32 cellular contexts compared by ENCODE assay signal in genomic region chrX:23810279-23810678, GRCh38.
"Had no signal": no experiment of that assay in that cellular context is flagged by ENCODE, and none has a peak within 500 bp of the region (broad histone marks: within the 10 kb centered on the region; RNA-seq: fewer than 3 reads in every experiment).

No MANE protein-coding gene starts in this region.

- H3K27me3 ChIP-seq: adrenal gland, body of pancreas, esophagus muscularis mucosa, foreskin keratinocyte, gastrocnemius medialis, heart left ventricle had no signal

- H3K36me3 Mint-ChIP-seq: activated naive CD8-positive, alpha-beta T cell treated with anti-CD3 and anti-CD28 coated beads for 36 hours had no signal

- H3K36me3 ChIP-seq: adrenal gland, esophagus muscularis mucosa, gastrocnemius medialis, heart left ventricle, WERI-Rb-1 had no signal

- H3K27ac Mint-ChIP-seq: activated B cell treated with CpG ODN at 0.5 μM for 24 hours; activated CD8-positive, alpha-beta T cell treated with anti-CD3 and anti-CD28 coated beads for 36 hours; activated naive CD8-positive, alpha-beta T cell treated with anti-CD3 and anti-CD28 coated beads for 36 hours; activated naive CD8-positive, alpha-beta T cell treated with anti-CD3 and anti-CD28 coated beads, Interleukin-2, amount 50 U/mL, for 24 hours; activated T-helper 17 cell treated with anti-CD3 and anti-CD28 coated beads, Interleukin-2, amount 50 U/mL, for 72 hours; effector memory CD8-positive, alpha-beta T cell; T-helper 17 cell; T-helper 2 cell treated with Interferon-gamma antibody and Interleukin-4, amounts not matched to agents 5 μg/mL and 100 μg/mL, for 36 hours had no signal

- H3K4me1 Mint-ChIP-seq: activated naive CD8-positive, alpha-beta T cell treated with anti-CD3 and anti-CD28 coated beads for 36 hours; activated T-helper 17 cell treated with anti-CD3 and anti-CD28 coated beads, Interleukin-2, amount 50 U/mL, for 72 hours; T-helper 17 cell had no signal

- DNase-seq: activated B cell treated with CpG ODN at 0.5 μM for 24 hours; activated CD4-positive, alpha-beta T cell treated with anti-CD3 and anti-CD28 coated beads for 48 hours; activated CD4-positive, alpha-beta T cell treated with anti-CD3 and anti-CD28 coated beads, Interleukin-2, amount 50 U/mL, for 1 hour; activated CD4-positive, alpha-beta T cell treated with anti-CD3 and anti-CD28 coated beads, Interleukin-2, amount 50 U/mL, for 48 hours; activated CD8-positive, alpha-beta memory T cell treated with anti-CD3 and anti-CD28 coated beads for 24 hours; activated CD8-positive, alpha-beta T cell treated with anti-CD3 and anti-CD28 coated beads for 36 hours; activated effector memory CD4-positive, alpha-beta T cell treated with Interleukin-2 at 50 U/mL for 16 hours; activated gamma-delta T cell treated with Interleukin-2 at 50 U/mL for 16 hours; activated naive CD4-positive, alpha-beta T cell treated with anti-CD3 and anti-CD28 coated beads, Interleukin-2, amount 50 U/mL, for 16 hours; activated naive CD4-positive, alpha-beta T cell treated with Interleukin-2 at 50 U/mL for 16 hours; activated naive CD8-positive, alpha-beta T cell treated with anti-CD3 and anti-CD28 coated beads for 36 hours; activated naive CD8-positive, alpha-beta T cell treated with anti-CD3 and anti-CD28 coated beads, Interleukin-2, amount 50 U/mL, for 24 hours; activated T-cell treated with anti-CD3 and anti-CD28 coated beads, Interleukin-2, amount 50 U/mL, for 4 hours; adrenal gland; amygdala; aorta; body of pancreas; cortex of kidney; dermis blood vessel endothelial cell; effector CD4-positive, alpha-beta T cell; effector memory CD8-positive, alpha-beta T cell; erythroblast; foreskin keratinocyte; gastrocnemius medialis; glutamatergic neuron; heart left ventricle; T-helper 17 cell; T1000; WERI-Rb-1 had no signal

- H3K4me3 Mint-ChIP-seq: activated CD8-positive, alpha-beta T cell treated with anti-CD3 and anti-CD28 coated beads for 36 hours; activated naive CD8-positive, alpha-beta T cell treated with anti-CD3 and anti-CD28 coated beads for 36 hours; activated naive CD8-positive, alpha-beta T cell treated with anti-CD3 and anti-CD28 coated beads, Interleukin-2, amount 50 U/mL, for 24 hours; activated T-cell treated with anti-CD3 and anti-CD28 coated beads, Interleukin-2, amount 50 U/mL, for 4 hours; activated T-helper 17 cell treated with anti-CD3 and anti-CD28 coated beads, Interleukin-2, amount 50 U/mL, for 72 hours; effector memory CD8-positive, alpha-beta T cell; T-helper 17 cell; T-helper 2 cell treated with Interferon-gamma antibody and Interleukin-4, amounts not matched to agents 5 μg/mL and 100 μg/mL, for 36 hours had no signal

- H3K9me3 ChIP-seq: adrenal gland, body of pancreas, gastrocnemius medialis had no signal

- H3K4me1 ChIP-seq: adrenal gland, foreskin keratinocyte, gastrocnemius medialis had no signal

- H3K27ac ChIP-seq: adrenal gland, body of pancreas, esophagus muscularis mucosa, foreskin keratinocyte, WERI-Rb-1 had no signal

- H3K9me3 Mint-ChIP-seq: activated B cell treated with CpG ODN at 0.5 μM for 24 hours; activated CD8-positive, alpha-beta T cell treated with anti-CD3 and anti-CD28 coated beads for 36 hours; activated naive CD8-positive, alpha-beta T cell treated with anti-CD3 and anti-CD28 coated beads for 36 hours; activated naive CD8-positive, alpha-beta T cell treated with anti-CD3 and anti-CD28 coated beads, Interleukin-2, amount 50 U/mL, for 24 hours; activated T-cell treated with anti-CD3 and anti-CD28 coated beads, Interleukin-2, amount 50 U/mL, for 4 hours; activated T-helper 17 cell treated with anti-CD3 and anti-CD28 coated beads, Interleukin-2, amount 50 U/mL, for 72 hours; effector memory CD8-positive, alpha-beta T cell; T-helper 2 cell treated with Interferon-gamma antibody and Interleukin-4, amounts not matched to agents 5 μg/mL and 100 μg/mL, for 36 hours had no signal

- H3K27me3 Mint-ChIP-seq: activated B cell treated with CpG ODN at 0.5 μM for 24 hours; activated T-helper 17 cell treated with anti-CD3 and anti-CD28 coated beads, Interleukin-2, amount 50 U/mL, for 72 hours; T-helper 17 cell had no signal

- H3K4me3 ChIP-seq: adrenal gland, body of pancreas, esophagus muscularis mucosa, gastrocnemius medialis, heart left ventricle had no signal
